In genomic region chr20:4229415-4229814, GRCh38 we compare ENCODE assay signal across 39 cellular contexts. TPM values are rescaled to one million over a fixed set of nuclear protein-coding genes. Genes with fewer than 3 reads are reported as not detected.
"Had no signal": no experiment of that assay in that cellular context is flagged by ENCODE, and none has a peak within 500 bp of the region (broad histone marks: within the 10 kb centered on the region; RNA-seq: fewer than 3 reads in every experiment).

No MANE protein-coding gene starts in this region.

- H3K4me3 Mint-ChIP-seq: activated B cell treated with CpG ODN at 0.5 μM for 24 hours; activated CD4-positive, alpha-beta memory T cell treated with anti-CD3 and anti-CD28 coated beads for 36 hours; activated CD4-positive, alpha-beta T cell treated with anti-CD3 and anti-CD28 coated beads, Interleukin-2, amount 10 ng/mL, durations not matched to agents 24 days and 14 days; activated CD8-positive, alpha-beta T cell treated with anti-CD3 and anti-CD28 coated beads for 36 hours; activated naive CD4-positive, alpha-beta T cell treated with anti-CD3 and anti-CD28 coated beads, Interleukin-2, amount 10 ng/mL, durations not matched to agents 7 days and 5 days; activated naive CD4-positive, alpha-beta T cell treated with anti-CD3 and anti-CD28 coated beads, Interleukin-2, amount 50 U/mL, for 24 hours; activated naive CD8-positive, alpha-beta T cell; activated naive CD8-positive, alpha-beta T cell treated with anti-CD3 and anti-CD28 coated beads, Interleukin-2, amount 10 ng/mL, durations not matched to agents 7 days and 5 days; activated naive CD8-positive, alpha-beta T cell treated with anti-CD3 and anti-CD28 coated beads, Interleukin-2, amount 50 U/mL, for 24 hours; activated T-cell treated with anti-CD3 and anti-CD28 coated beads, Interleukin-2, amount 50 U/mL, for 4 hours; activated T-cell treated with anti-CD3 and anti-CD28 coated beads, Interleukin-2, amount 50 U/mL, for 72 hours; activated T-helper 1 cell treated with anti-CD3 and anti-CD28 coated beads, Interleukin-12 subunit alpha, Interleukin-12 subunit beta, Interleukin-2, Interleukin-4 antibody, amounts not matched to agents 30 ng/mL and 10 ng/mL and 1 ng/mL, durations not matched to agents 14 hours and 24 hours and 36 hours; activated T-helper 17 cell treated with anti-CD3 and anti-CD28 coated beads, Interleukin-2, amount 50 U/mL, for 72 hours; brain; central memory CD8-positive, alpha-beta T cell; T-helper 1 cell treated with Interleukin-12 subunit alpha and Interleukin-12 subunit beta and Interleukin-4 antibody, amounts not matched to agents 30 μg/mL and 1 μg/mL, for 36 hours; T-helper 2 cell treated with Interferon-gamma antibody and Interleukin-4, amounts not matched to agents 5 μg/mL and 100 μg/mL, for 36 hours had no signal

- H3K36me3 Mint-ChIP-seq: activated CD4-positive, alpha-beta memory T cell treated with anti-CD3 and anti-CD28 coated beads for 36 hours; activated naive CD4-positive, alpha-beta T cell treated with anti-CD3 and anti-CD28 coated beads, Interleukin-2, amount 10 ng/mL, durations not matched to agents 7 days and 5 days; activated naive CD4-positive, alpha-beta T cell treated with anti-CD3 and anti-CD28 coated beads, Interleukin-2, amount 50 U/mL, for 24 hours; activated naive CD8-positive, alpha-beta T cell; activated naive CD8-positive, alpha-beta T cell treated with anti-CD3 and anti-CD28 coated beads, Interleukin-2, amount 10 ng/mL, durations not matched to agents 7 days and 5 days; brain had no signal

- H3K9me3 ChIP-seq: ascending aorta had no signal

- H3K27me3 ChIP-seq: ascending aorta, cardiac muscle cell had no signal

- DNase-seq: activated B cell treated with CpG ODN at 0.5 μM for 24 hours; activated CD4-positive, alpha-beta memory T cell treated with anti-CD3 and anti-CD28 coated beads for 36 hours; activated CD4-positive, alpha-beta T cell treated with anti-CD3 and anti-CD28 coated beads for 4 hours; activated CD4-positive, alpha-beta T cell treated with anti-CD3 and anti-CD28 coated beads, Interleukin-2, amount 10 ng/mL, durations not matched to agents 24 days and 14 days; activated CD4-positive, alpha-beta T cell treated with anti-CD3 and anti-CD28 coated beads, Interleukin-2, amount 50 U/mL, for 1 hour; activated CD4-positive, alpha-beta T cell treated with anti-CD3 and anti-CD28 coated beads, Interleukin-2, amount 50 U/mL, for 4 hours; activated CD4-positive, CD25-positive, alpha-beta regulatory T cell treated with anti-CD3 and anti-CD28 coated beads, Interleukin-2, amount 50 U/mL, for 72 hours; activated CD8-positive, alpha-beta memory T cell treated with anti-CD3 and anti-CD28 coated beads, Interleukin-2, amount 50 U/mL, for 4 hours; activated CD8-positive, alpha-beta T cell treated with anti-CD3 and anti-CD28 coated beads for 36 hours; activated gamma-delta T cell; activated naive CD4-positive, alpha-beta T cell treated with anti-CD3 and anti-CD28 coated beads, Interleukin-2, amount 10 ng/mL, durations not matched to agents 7 days and 5 days; activated naive CD4-positive, alpha-beta T cell treated with Interleukin-2 at 50 U/mL for 16 hours; activated naive CD8-positive, alpha-beta T cell treated with anti-CD3 and anti-CD28 coated beads, Interleukin-2, amount 10 ng/mL, durations not matched to agents 7 days and 5 days; activated naive CD8-positive, alpha-beta T cell treated with anti-CD3 and anti-CD28 coated beads, Interleukin-2, amount 50 U/mL, for 24 hours; activated T-cell treated with anti-CD3 and anti-CD28 coated beads for 4 hours; activated T-cell treated with anti-CD3 and anti-CD28 coated beads, Interleukin-2, amount 50 U/mL, for 1 hour; activated T-cell treated with anti-CD3 and anti-CD28 coated beads, Interleukin-2, amount 50 U/mL, for 4 hours; activated T-cell treated with anti-CD3 and anti-CD28 coated beads, Interleukin-2, amount 50 U/mL, for 72 hours; amygdala; anterior cingulate cortex; caudate nucleus; cerebellar nuclear complex; T-helper 1 cell; T-helper 2 cell; T-helper 9 cell had no signal

- H3K27ac ChIP-seq: cardiac muscle cell, VCaP had no signal

- H3K36me3 ChIP-seq: ascending aorta, cardiac muscle cell had no signal

- H3K27ac Mint-ChIP-seq: activated B cell treated with CpG ODN at 0.5 μM for 24 hours; activated CD4-positive, alpha-beta memory T cell treated with anti-CD3 and anti-CD28 coated beads for 36 hours; activated CD4-positive, alpha-beta T cell treated with anti-CD3 and anti-CD28 coated beads, Interleukin-2, amount 10 ng/mL, durations not matched to agents 24 days and 14 days; activated CD8-positive, alpha-beta T cell treated with anti-CD3 and anti-CD28 coated beads for 36 hours; activated naive CD4-positive, alpha-beta T cell treated with anti-CD3 and anti-CD28 coated beads, Interleukin-2, amount 10 ng/mL, durations not matched to agents 7 days and 5 days; activated naive CD4-positive, alpha-beta T cell treated with anti-CD3 and anti-CD28 coated beads, Interleukin-2, amount 50 U/mL, for 24 hours; activated naive CD8-positive, alpha-beta T cell; activated naive CD8-positive, alpha-beta T cell treated with anti-CD3 and anti-CD28 coated beads, Interleukin-2, amount 10 ng/mL, durations not matched to agents 7 days and 5 days; activated naive CD8-positive, alpha-beta T cell treated with anti-CD3 and anti-CD28 coated beads, Interleukin-2, amount 50 U/mL, for 24 hours; activated T-cell treated with anti-CD3 and anti-CD28 coated beads, Interleukin-2, amount 50 U/mL, for 72 hours; activated T-helper 1 cell treated with anti-CD3 and anti-CD28 coated beads, Interleukin-12 subunit alpha, Interleukin-12 subunit beta, Interleukin-2, Interleukin-4 antibody, amounts not matched to agents 30 ng/mL and 10 ng/mL and 1 ng/mL, durations not matched to agents 14 hours and 24 hours and 36 hours; activated T-helper 17 cell treated with anti-CD3 and anti-CD28 coated beads, Interleukin-2, amount 50 U/mL, for 72 hours; brain; T-helper 1 cell treated with Interleukin-12 subunit alpha and Interleukin-12 subunit beta and Interleukin-4 antibody, amounts not matched to agents 30 μg/mL and 1 μg/mL, for 36 hours; T-helper 2 cell treated with Interferon-gamma antibody and Interleukin-4, amounts not matched to agents 5 μg/mL and 100 μg/mL, for 36 hours had no signal

- H3K4me3 ChIP-seq: ascending aorta, cardiac muscle cell had no signal

- H3K9me3 Mint-ChIP-seq: activated B cell treated with CpG ODN at 0.5 μM for 24 hours; activated CD4-positive, alpha-beta memory T cell treated with anti-CD3 and anti-CD28 coated beads for 36 hours; activated CD4-positive, alpha-beta T cell treated with anti-CD3 and anti-CD28 coated beads, Interleukin-2, amount 10 ng/mL, durations not matched to agents 24 days and 14 days; activated CD8-positive, alpha-beta T cell treated with anti-CD3 and anti-CD28 coated beads for 36 hours; activated naive CD4-positive, alpha-beta T cell treated with anti-CD3 and anti-CD28 coated beads, Interleukin-2, amount 10 ng/mL, durations not matched to agents 7 days and 5 days; activated naive CD4-positive, alpha-beta T cell treated with anti-CD3 and anti-CD28 coated beads, Interleukin-2, amount 50 U/mL, for 24 hours; activated naive CD8-positive, alpha-beta T cell treated with anti-CD3 and anti-CD28 coated beads, Interleukin-2, amount 10 ng/mL, durations not matched to agents 7 days and 5 days; activated naive CD8-positive, alpha-beta T cell treated with anti-CD3 and anti-CD28 coated beads, Interleukin-2, amount 50 U/mL, for 24 hours; activated T-cell treated with anti-CD3 and anti-CD28 coated beads, Interleukin-2, amount 50 U/mL, for 4 hours; activated T-cell treated with anti-CD3 and anti-CD28 coated beads, Interleukin-2, amount 50 U/mL, for 72 hours; activated T-helper 1 cell treated with anti-CD3 and anti-CD28 coated beads, Interleukin-12 subunit alpha, Interleukin-12 subunit beta, Interleukin-2, Interleukin-4 antibody, amounts not matched to agents 30 ng/mL and 10 ng/mL and 1 ng/mL, durations not matched to agents 14 hours and 24 hours and 36 hours; activated T-helper 17 cell treated with anti-CD3 and anti-CD28 coated beads, Interleukin-2, amount 50 U/mL, for 72 hours; central memory CD8-positive, alpha-beta T cell; T-helper 1 cell treated with Interleukin-12 subunit alpha and Interleukin-12 subunit beta and Interleukin-4 antibody, amounts not matched to agents 30 μg/mL and 1 μg/mL, for 36 hours; T-helper 2 cell treated with Interferon-gamma antibody and Interleukin-4, amounts not matched to agents 5 μg/mL and 100 μg/mL, for 36 hours had no signal

- FAIRE-seq: bronchial epithelial cell, TTC549 had no signal

- ATAC-seq: activated CD8-positive, alpha-beta T cell treated with anti-CD3 and anti-CD28 coated beads for 36 hours; activated naive CD8-positive, alpha-beta T cell treated with anti-CD3 and anti-CD28 coated beads, Interleukin-2, amount 50 U/mL, for 24 hours; activated T-cell treated with anti-CD3 and anti-CD28 coated beads, Interleukin-2, amount 50 U/mL, for 4 hours; activated T-helper 17 cell treated with anti-CD3 and anti-CD28 coated beads, Interleukin-2, amount 50 U/mL, for 72 hours had no signal

- H3K27me3 Mint-ChIP-seq: activated naive CD8-positive, alpha-beta T cell treated with anti-CD3 and anti-CD28 coated beads, Interleukin-2, amount 10 ng/mL, durations not matched to agents 7 days and 5 days had no signal

- H3K4me1 Mint-ChIP-seq: activated B cell treated with CpG ODN at 0.5 μM for 24 hours; activated CD4-positive, alpha-beta T cell treated with anti-CD3 and anti-CD28 coated beads, Interleukin-2, amount 10 ng/mL, durations not matched to agents 24 days and 14 days; activated naive CD4-positive, alpha-beta T cell treated with anti-CD3 and anti-CD28 coated beads, Interleukin-2, amount 10 ng/mL, durations not matched to agents 7 days and 5 days; activated naive CD4-positive, alpha-beta T cell treated with anti-CD3 and anti-CD28 coated beads, Interleukin-2, amount 50 U/mL, for 24 hours; activated naive CD8-positive, alpha-beta T cell treated with anti-CD3 and anti-CD28 coated beads, Interleukin-2, amount 10 ng/mL, durations not matched to agents 7 days and 5 days; activated naive CD8-positive, alpha-beta T cell treated with anti-CD3 and anti-CD28 coated beads, Interleukin-2, amount 50 U/mL, for 24 hours; activated T-helper 17 cell treated with anti-CD3 and anti-CD28 coated beads, Interleukin-2, amount 50 U/mL, for 72 hours; brain; central memory CD8-positive, alpha-beta T cell had no signal

RNA-seq across cellular contexts. Expression of gene ADRA1D, which starts 19.7 kb away (rescaled TPM):
- total RNA-seq: activated B cell treated with CpG ODN at 0.5 μM for 24 hours; activated CD4-positive, alpha-beta memory T cell treated with anti-CD3 and anti-CD28 coated beads for 36 hours; activated CD4-positive, alpha-beta T cell treated with anti-CD3 and anti-CD28 coated beads, Interleukin-2, amount 10 ng/mL, durations not matched to agents 24 days and 14 days; activated CD8-positive, alpha-beta memory T cell treated with anti-CD3 and anti-CD28 coated beads for 36 hours; activated CD8-positive, alpha-beta T cell treated with anti-CD3 and anti-CD28 coated beads for 36 hours; activated naive CD8-positive, alpha-beta T cell treated with anti-CD3 and anti-CD28 coated beads, Interleukin-2, amount 10 ng/mL, durations not matched to agents 7 days and 5 days; activated T-cell treated with anti-CD3 and anti-CD28 coated beads, Interleukin-2, amount 50 U/mL, for 4 hours; activated T-cell treated with anti-CD3 and anti-CD28 coated beads, Interleukin-2, amount 50 U/mL, for 72 hours; activated T-helper 1 cell treated with anti-CD3 and anti-CD28 coated beads, Interleukin-12 subunit alpha, Interleukin-12 subunit beta, Interleukin-2, Interleukin-4 antibody, amounts not matched to agents 30 ng/mL and 10 ng/mL and 1 ng/mL, durations not matched to agents 14 hours and 24 hours and 36 hours; activated T-helper 17 cell treated with anti-CD3 and anti-CD28 coated beads, Interleukin-2, amount 50 U/mL, for 72 hours; bronchial epithelial cell had no signal
